2 cellular contexts compared by ENCODE assay signal in the genomic region with DNA sequence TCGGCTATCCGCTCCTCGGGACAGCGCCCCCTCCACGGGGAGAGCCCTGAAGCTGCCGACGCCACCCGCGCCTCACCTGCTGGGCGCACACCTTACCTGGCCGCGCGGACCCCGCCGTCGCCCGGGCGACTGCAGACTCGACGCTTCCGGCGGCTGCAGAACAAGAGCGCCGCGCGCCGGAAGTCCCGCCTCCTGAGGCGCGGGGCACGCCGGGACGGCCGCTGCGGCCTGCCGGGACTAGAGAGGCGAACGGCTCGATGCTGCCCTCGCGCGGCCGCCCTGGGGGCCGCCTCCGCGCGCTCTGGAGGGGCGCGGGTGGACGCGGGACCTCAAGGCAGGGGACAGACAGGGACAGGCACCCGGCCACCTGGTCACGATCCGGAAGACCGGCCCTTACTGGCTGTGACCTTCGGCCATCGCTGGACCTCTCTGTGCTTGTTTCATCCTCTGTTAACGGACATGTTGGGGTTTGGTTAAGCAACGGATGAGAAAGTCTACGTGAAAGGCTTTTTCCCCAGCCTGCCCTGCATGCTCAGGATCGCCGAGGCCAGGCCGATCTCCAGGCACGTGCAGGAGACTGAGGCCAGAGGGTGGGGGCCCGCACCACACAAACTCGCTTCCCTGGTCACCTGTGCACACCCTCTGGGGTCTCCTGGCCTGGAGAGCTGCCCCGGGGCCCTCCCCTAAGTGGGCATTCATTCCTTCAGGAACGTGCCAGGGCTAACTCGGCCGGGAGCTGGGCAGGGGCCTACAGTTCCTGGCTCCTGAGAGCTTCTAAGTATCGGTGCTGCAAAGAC.
TF ChIP-seq lines count a peak whose summit lies in the region.

A gene with protein sequence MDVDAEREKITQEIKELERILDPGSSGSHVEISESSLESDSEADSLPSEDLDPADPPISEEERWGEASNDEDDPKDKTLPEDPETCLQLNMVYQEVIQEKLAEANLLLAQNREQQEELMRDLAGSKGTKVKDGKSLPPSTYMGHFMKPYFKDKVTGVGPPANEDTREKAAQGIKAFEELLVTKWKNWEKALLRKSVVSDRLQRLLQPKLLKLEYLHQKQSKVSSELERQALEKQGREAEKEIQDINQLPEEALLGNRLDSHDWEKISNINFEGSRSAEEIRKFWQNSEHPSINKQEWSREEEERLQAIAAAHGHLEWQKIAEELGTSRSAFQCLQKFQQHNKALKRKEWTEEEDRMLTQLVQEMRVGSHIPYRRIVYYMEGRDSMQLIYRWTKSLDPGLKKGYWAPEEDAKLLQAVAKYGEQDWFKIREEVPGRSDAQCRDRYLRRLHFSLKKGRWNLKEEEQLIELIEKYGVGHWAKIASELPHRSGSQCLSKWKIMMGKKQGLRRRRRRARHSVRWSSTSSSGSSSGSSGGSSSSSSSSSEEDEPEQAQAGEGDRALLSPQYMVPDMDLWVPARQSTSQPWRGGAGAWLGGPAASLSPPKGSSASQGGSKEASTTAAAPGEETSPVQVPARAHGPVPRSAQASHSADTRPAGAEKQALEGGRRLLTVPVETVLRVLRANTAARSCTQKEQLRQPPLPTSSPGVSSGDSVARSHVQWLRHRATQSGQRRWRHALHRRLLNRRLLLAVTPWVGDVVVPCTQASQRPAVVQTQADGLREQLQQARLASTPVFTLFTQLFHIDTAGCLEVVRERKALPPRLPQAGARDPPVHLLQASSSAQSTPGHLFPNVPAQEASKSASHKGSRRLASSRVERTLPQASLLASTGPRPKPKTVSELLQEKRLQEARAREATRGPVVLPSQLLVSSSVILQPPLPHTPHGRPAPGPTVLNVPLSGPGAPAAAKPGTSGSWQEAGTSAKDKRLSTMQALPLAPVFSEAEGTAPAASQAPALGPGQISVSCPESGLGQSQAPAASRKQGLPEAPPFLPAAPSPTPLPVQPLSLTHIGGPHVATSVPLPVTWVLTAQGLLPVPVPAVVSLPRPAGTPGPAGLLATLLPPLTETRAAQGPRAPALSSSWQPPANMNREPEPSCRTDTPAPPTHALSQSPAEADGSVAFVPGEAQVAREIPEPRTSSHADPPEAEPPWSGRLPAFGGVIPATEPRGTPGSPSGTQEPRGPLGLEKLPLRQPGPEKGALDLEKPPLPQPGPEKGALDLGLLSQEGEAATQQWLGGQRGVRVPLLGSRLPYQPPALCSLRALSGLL (N-terminal part only) (minus strand): TSS at position 133 of the 797 bp plus-strand sequence. CDS start 1,742 bp downstream, outside the sequence.

TF ChIP-seq in IMR-90, 13 proteins besides CTCF, POLR2A, EP300 and RAD21:
- TF ChIP-seq MAFK (IDR thresholded peaks at IDR 0.05; ENCODE audit: low read depth, low read length) (no peak), SMC3 (IDR thresholded peaks at IDR 0.05; ENCODE audit: low read depth, low read length) (peak; percentile 66), RFX5 (IDR thresholded peaks at IDR 0.05; ENCODE audit: low read depth, low read length) (no peak), CEBPB (IDR thresholded peaks at IDR 0.05; ENCODE audit: low read depth, low read length) (no peak), MAZ (IDR thresholded peaks at IDR 0.05; ENCODE audit: borderline replicate concordance, low read depth, low read length) (peak; percentile 52; the same call in 1 of the 2 replicates), BHLHE40 (IDR thresholded peaks at IDR 0.05; ENCODE audit: low read depth, low read length) (no peak; the same call in 1 of the 2 replicates), CHD1 (IDR thresholded peaks at IDR 0.05; ENCODE audit: low read depth, low read length) (no peak), NFE2L2 (IDR thresholded peaks at IDR 0.05; ENCODE audit: low read depth, low read length) (no peak), FOS (IDR thresholded peaks at IDR 0.05; ENCODE audit: low read depth, low read length) (no peak), MXI1 (IDR thresholded peaks at IDR 0.05; ENCODE audit: borderline replicate concordance, low read depth, low read length) (no peak; the same call in 1 of the 2 replicates)
- TF ChIP-seq, protein P1, sequence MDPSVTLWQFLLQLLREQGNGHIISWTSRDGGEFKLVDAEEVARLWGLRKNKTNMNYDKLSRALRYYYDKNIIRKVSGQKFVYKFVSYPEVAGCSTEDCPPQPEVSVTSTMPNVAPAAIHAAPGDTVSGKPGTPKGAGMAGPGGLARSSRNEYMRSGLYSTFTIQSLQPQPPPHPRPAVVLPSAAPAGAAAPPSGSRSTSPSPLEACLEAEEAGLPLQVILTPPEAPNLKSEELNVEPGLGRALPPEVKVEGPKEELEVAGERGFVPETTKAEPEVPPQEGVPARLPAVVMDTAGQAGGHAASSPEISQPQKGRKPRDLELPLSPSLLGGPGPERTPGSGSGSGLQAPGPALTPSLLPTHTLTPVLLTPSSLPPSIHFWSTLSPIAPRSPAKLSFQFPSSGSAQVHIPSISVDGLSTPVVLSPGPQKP (IDR thresholded peaks at IDR 0.05; ENCODE audit: borderline replicate concordance, low read depth, low read length): no peak
- TF ChIP-seq, protein P2, sequence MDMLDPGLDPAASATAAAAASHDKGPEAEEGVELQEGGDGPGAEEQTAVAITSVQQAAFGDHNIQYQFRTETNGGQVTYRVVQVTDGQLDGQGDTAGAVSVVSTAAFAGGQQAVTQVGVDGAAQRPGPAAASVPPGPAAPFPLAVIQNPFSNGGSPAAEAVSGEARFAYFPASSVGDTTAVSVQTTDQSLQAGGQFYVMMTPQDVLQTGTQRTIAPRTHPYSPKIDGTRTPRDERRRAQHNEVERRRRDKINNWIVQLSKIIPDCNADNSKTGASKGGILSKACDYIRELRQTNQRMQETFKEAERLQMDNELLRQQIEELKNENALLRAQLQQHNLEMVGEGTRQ (IDR thresholded peaks at IDR 0.05; ENCODE audit: low read depth, low read length): no peak
TF ChIP-seq in IMR-90: peak in this region for 2.

TF ChIP-seq in PFSK-1, 5 proteins besides CTCF, POLR2A, EP300 and RAD21:
- TF ChIP-seq TAF1 (IDR thresholded peaks at IDR 0.05; ENCODE audit: borderline replicate concordance, insufficient read depth, low read length): peak; percentile 88; the same call in 1 of the 2 replicates
- no peak for TF ChIP-seq SIN3A (IDR thresholded peaks at IDR 0.05; ENCODE audit: borderline replicate concordance, insufficient read depth, low read length)
- peak; percentile 61 for TF ChIP-seq POLR2AphosphoS5 (IDR thresholded peaks at IDR 0.05; ENCODE audit: low read depth, low read length)
- no peak for TF ChIP-seq FOXP2 (optimal IDR thresholded peaks at IDR 0.05; ENCODE audit: borderline replicate concordance, extremely low read depth, extremely low read length, insufficient read depth)
- TF ChIP-seq, protein P3, sequence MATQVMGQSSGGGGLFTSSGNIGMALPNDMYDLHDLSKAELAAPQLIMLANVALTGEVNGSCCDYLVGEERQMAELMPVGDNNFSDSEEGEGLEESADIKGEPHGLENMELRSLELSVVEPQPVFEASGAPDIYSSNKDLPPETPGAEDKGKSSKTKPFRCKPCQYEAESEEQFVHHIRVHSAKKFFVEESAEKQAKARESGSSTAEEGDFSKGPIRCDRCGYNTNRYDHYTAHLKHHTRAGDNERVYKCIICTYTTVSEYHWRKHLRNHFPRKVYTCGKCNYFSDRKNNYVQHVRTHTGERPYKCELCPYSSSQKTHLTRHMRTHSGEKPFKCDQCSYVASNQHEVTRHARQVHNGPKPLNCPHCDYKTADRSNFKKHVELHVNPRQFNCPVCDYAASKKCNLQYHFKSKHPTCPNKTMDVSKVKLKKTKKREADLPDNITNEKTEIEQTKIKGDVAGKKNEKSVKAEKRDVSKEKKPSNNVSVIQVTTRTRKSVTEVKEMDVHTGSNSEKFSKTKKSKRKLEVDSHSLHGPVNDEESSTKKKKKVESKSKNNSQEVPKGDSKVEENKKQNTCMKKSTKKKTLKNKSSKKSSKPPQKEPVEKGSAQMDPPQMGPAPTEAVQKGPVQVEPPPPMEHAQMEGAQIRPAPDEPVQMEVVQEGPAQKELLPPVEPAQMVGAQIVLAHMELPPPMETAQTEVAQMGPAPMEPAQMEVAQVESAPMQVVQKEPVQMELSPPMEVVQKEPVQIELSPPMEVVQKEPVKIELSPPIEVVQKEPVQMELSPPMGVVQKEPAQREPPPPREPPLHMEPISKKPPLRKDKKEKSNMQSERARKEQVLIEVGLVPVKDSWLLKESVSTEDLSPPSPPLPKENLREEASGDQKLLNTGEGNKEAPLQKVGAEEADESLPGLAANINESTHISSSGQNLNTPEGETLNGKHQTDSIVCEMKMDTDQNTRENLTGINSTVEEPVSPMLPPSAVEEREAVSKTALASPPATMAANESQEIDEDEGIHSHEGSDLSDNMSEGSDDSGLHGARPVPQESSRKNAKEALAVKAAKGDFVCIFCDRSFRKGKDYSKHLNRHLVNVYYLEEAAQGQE (IDR thresholded peaks at IDR 0.05; ENCODE audit: insufficient read depth in 1 of 2, low read depth in 2 of 2, low read length in 2 of 2): 0 out of 4 replicates have a peak, but pooled peaks of 1 of the 2 experiments have one; percentile 23
TF ChIP-seq in PFSK-1: peak in this region for 3.
